Comparison of ENCODE assay signal across 33 cellular contexts in the genomic region with DNA sequence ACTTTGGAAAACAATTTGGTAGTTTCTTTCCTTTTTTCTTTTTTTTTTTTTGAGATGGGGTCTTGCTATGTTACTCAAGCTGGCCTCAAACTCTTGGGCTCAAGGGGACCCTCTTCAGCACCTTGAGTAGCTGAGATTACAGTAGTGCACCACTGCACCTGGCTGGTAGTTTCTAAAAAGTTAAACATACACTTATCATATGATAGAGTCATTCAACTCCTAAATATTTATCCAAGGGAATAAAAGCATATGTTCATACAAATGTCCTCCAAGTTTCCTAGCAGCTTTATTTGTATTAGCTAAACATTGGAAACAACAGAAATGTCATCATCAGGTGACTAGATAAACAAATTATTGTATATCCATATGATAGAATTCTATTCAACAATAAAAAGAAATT.
"Had no signal": no experiment of that assay in that cellular context is flagged by ENCODE, and none has a peak within 500 bp of the region (broad histone marks: within the 10 kb centered on the region; RNA-seq: fewer than 3 reads in every experiment).

No MANE protein-coding gene starts in this region.

- FAIRE-seq: astrocyte, TTC549 had no signal

- H3K9me3 Mint-ChIP-seq: activated B cell treated with CpG ODN at 0.5 μM for 24 hours; activated CD4-positive, alpha-beta memory T cell treated with anti-CD3 and anti-CD28 coated beads for 36 hours had no signal

- H3K27me3 Mint-ChIP-seq: activated CD4-positive, alpha-beta T cell treated with anti-CD3 and anti-CD28 coated beads, Interleukin-2, amount 10 ng/mL, durations not matched to agents 24 days and 14 days; activated CD8-positive, alpha-beta T cell treated with anti-CD3 and anti-CD28 coated beads for 36 hours; activated T-helper 17 cell treated with anti-CD3 and anti-CD28 coated beads, Interleukin-2, amount 50 U/mL, for 72 hours had no signal

- DNase-seq: activated B cell treated with CpG ODN at 0.5 μM for 24 hours; activated CD4-positive, alpha-beta memory T cell treated with anti-CD3 and anti-CD28 coated beads for 36 hours; activated CD4-positive, alpha-beta T cell treated with anti-CD3 and anti-CD28 coated beads for 4 hours; activated CD4-positive, alpha-beta T cell treated with anti-CD3 and anti-CD28 coated beads, Interleukin-2, amount 10 ng/mL, durations not matched to agents 24 days and 14 days; activated CD4-positive, alpha-beta T cell treated with anti-CD3 and anti-CD28 coated beads, Interleukin-2, amount 50 U/mL, for 1 hour; activated CD4-positive, alpha-beta T cell treated with anti-CD3 and anti-CD28 coated beads, Interleukin-2, amount 50 U/mL, for 4 hours; activated CD4-positive, CD25-positive, alpha-beta regulatory T cell treated with anti-CD3 and anti-CD28 coated beads, Interleukin-2, amount 50 U/mL, for 72 hours; activated CD8-positive, alpha-beta memory T cell treated with anti-CD3 and anti-CD28 coated beads, Interleukin-2, amount 50 U/mL, for 4 hours; activated CD8-positive, alpha-beta T cell treated with anti-CD3 and anti-CD28 coated beads for 36 hours; activated effector memory CD4-positive, alpha-beta T cell treated with anti-CD3 and anti-CD28 coated beads, Interleukin-2, amount 50 U/mL, for 16 hours; activated gamma-delta T cell treated with Interleukin-2 at 50 U/mL for 16 hours; activated naive CD4-positive, alpha-beta T cell; activated naive CD4-positive, alpha-beta T cell treated with anti-CD3 and anti-CD28 coated beads for 36 hours; activated naive CD4-positive, alpha-beta T cell treated with anti-CD3 and anti-CD28 coated beads, Interleukin-2, amount 50 U/mL, for 16 hours; activated naive CD8-positive, alpha-beta T cell treated with anti-CD3 and anti-CD28 coated beads for 36 hours; activated T-cell treated with anti-CD3 and anti-CD28 coated beads for 4 hours; activated T-cell treated with anti-CD3 and anti-CD28 coated beads, Interleukin-2, amount 50 U/mL, for 1 hour; activated T-cell treated with anti-CD3 and anti-CD28 coated beads, Interleukin-2, amount 50 U/mL, for 4 hours; activated T-cell treated with anti-CD3 and anti-CD28 coated beads, Interleukin-2, amount 50 U/mL, for 72 hours; adrenal gland; amniotic stem cell; aorta; body of pancreas; brain microvascular endothelial cell; central memory CD4-positive, alpha-beta T cell; T-helper 9 cell had no signal

- H3K27ac ChIP-seq: adrenal gland, body of pancreas, brain microvascular endothelial cell, breast epithelium, VCaP had no signal

- H3K36me3 ChIP-seq: adrenal gland, brain microvascular endothelial cell, breast epithelium had no signal

- H3K36me3 Mint-ChIP-seq: activated CD4-positive, alpha-beta memory T cell treated with anti-CD3 and anti-CD28 coated beads for 36 hours; activated naive CD8-positive, alpha-beta T cell treated with anti-CD3 and anti-CD28 coated beads for 36 hours had no signal

- H3K4me1 Mint-ChIP-seq: activated B cell treated with CpG ODN at 0.5 μM for 24 hours; activated T-helper 17 cell treated with anti-CD3 and anti-CD28 coated beads, Interleukin-2, amount 50 U/mL, for 72 hours had no signal

- H3K4me1 ChIP-seq: adrenal gland, body of pancreas, breast epithelium had no signal

- H3K4me3 ChIP-seq: adrenal gland, body of pancreas, breast epithelium had no signal

- ATAC-seq: activated CD8-positive, alpha-beta T cell treated with anti-CD3 and anti-CD28 coated beads for 36 hours; activated naive CD4-positive, alpha-beta T cell treated with anti-CD3 and anti-CD28 coated beads, Interleukin-2, amount 50 U/mL, for 72 hours; activated T-cell treated with anti-CD3 and anti-CD28 coated beads, Interleukin-2, amount 50 U/mL, for 4 hours; activated T-cell treated with anti-CD3 and anti-CD28 coated beads, Interleukin-2, amount 50 U/mL, for 72 hours; activated T-helper 17 cell treated with anti-CD3 and anti-CD28 coated beads, Interleukin-2, amount 50 U/mL, for 72 hours; body of pancreas had no signal

- H3K9me3 ChIP-seq: body of pancreas, breast epithelium had no signal

- H3K27me3 ChIP-seq: body of pancreas, brain microvascular endothelial cell, breast epithelium had no signal

- H3K27ac Mint-ChIP-seq: activated B cell treated with CpG ODN at 0.5 μM for 24 hours; activated CD4-positive, alpha-beta memory T cell treated with anti-CD3 and anti-CD28 coated beads for 36 hours; activated CD4-positive, alpha-beta T cell treated with anti-CD3 and anti-CD28 coated beads, Interleukin-2, amount 10 ng/mL, durations not matched to agents 24 days and 14 days; activated CD8-positive, alpha-beta T cell treated with anti-CD3 and anti-CD28 coated beads for 36 hours; activated naive CD4-positive, alpha-beta T cell treated with anti-CD3 and anti-CD28 coated beads for 36 hours; activated naive CD4-positive, alpha-beta T cell treated with anti-CD3 and anti-CD28 coated beads, Interleukin-2, amount 50 U/mL, for 72 hours; activated naive CD8-positive, alpha-beta T cell treated with anti-CD3 and anti-CD28 coated beads for 36 hours; activated T-cell treated with anti-CD3 and anti-CD28 coated beads, Interleukin-2, amount 50 U/mL, for 72 hours; activated T-helper 1 cell treated with anti-CD3 and anti-CD28 coated beads, Interleukin-12 subunit alpha, Interleukin-12 subunit beta, Interleukin-2, Interleukin-4 antibody, amounts not matched to agents 30 ng/mL and 10 ng/mL and 1 ng/mL, durations not matched to agents 14 hours and 24 hours and 36 hours; activated T-helper 17 cell treated with anti-CD3 and anti-CD28 coated beads, Interleukin-2, amount 50 U/mL, for 72 hours had no signal

- H3K4me3 Mint-ChIP-seq: activated B cell treated with CpG ODN at 0.5 μM for 24 hours; activated CD4-positive, alpha-beta memory T cell treated with anti-CD3 and anti-CD28 coated beads for 36 hours; activated CD4-positive, alpha-beta T cell treated with anti-CD3 and anti-CD28 coated beads, Interleukin-2, amount 10 ng/mL, durations not matched to agents 24 days and 14 days; activated CD8-positive, alpha-beta T cell treated with anti-CD3 and anti-CD28 coated beads for 36 hours; activated naive CD4-positive, alpha-beta T cell treated with anti-CD3 and anti-CD28 coated beads for 36 hours; activated naive CD8-positive, alpha-beta T cell treated with anti-CD3 and anti-CD28 coated beads for 36 hours; activated T-cell treated with anti-CD3 and anti-CD28 coated beads, Interleukin-2, amount 50 U/mL, for 4 hours; activated T-cell treated with anti-CD3 and anti-CD28 coated beads, Interleukin-2, amount 50 U/mL, for 72 hours; activated T-helper 1 cell treated with anti-CD3 and anti-CD28 coated beads, Interleukin-12 subunit alpha, Interleukin-12 subunit beta, Interleukin-2, Interleukin-4 antibody, amounts not matched to agents 30 ng/mL and 10 ng/mL and 1 ng/mL, durations not matched to agents 14 hours and 24 hours and 36 hours; activated T-helper 17 cell treated with anti-CD3 and anti-CD28 coated beads, Interleukin-2, amount 50 U/mL, for 72 hours had no signal
